ENCODE assay signal across 8 cellular contexts in genomic region chr18:57434177-57434535, GRCh38. TPM values are rescaled to one million over a fixed set of nuclear protein-coding genes. Genes with fewer than 3 reads are reported as not detected.
DNase-seq lines count a peak whose midpoint lies in the region; ATAC-seq and TF ChIP-seq lines count a peak whose summit lies in the region.

No MANE protein-coding gene starts in this region.

- H3K4me2 ChIP-seq in parathyroid adenoma (ENCODE audit: low read length), result peak overlapping the region; percentile 95

- TF ChIP-seq CTCF in parathyroid adenoma (IDR thresholded peaks at IDR 0.05), result no peak

- no peaks in the 10 kb centered on the region for H3K9me3 ChIP-seq in ectodermal cell (ENCODE audit: control insufficient read depth, low read length)
- H3K9me3 ChIP-seq in parathyroid adenoma (ENCODE audit: control insufficient read depth, low read length), result peaks cover 1% of the 10 kb centered on the region

- H2AFZ ChIP-seq in parathyroid adenoma, result no peak overlapping the region

- H3K4me3 ChIP-seq in ectodermal cell (ENCODE audit: insufficient read depth, low read depth, low read length) (peak overlapping the region; percentile 35), parathyroid adenoma (ENCODE audit: low read depth, low read length) (peak overlapping the region; percentile 61)

- H3K27ac ChIP-seq in ectodermal cell (ENCODE audit: insufficient read depth, low read depth, low read length, poor library complexity, severe bottlenecking), result no peak overlapping the region
- no peak overlapping the region for H3K27ac ChIP-seq in parathyroid adenoma

- no peak for ATAC-seq in HG03469 (IDR thresholded peaks at IDR 0.05; ENCODE audit: unreplicated experiment)

- H3K36me3 ChIP-seq in ectodermal cell (ENCODE audit: control insufficient read depth, insufficient read depth, low read length), result no peaks in the 10 kb centered on the region
- no peaks in the 10 kb centered on the region for H3K36me3 ChIP-seq in parathyroid adenoma (ENCODE audit: control insufficient read depth, insufficient read depth, low read length)

- no peak overlapping the region for H3K9ac ChIP-seq in parathyroid adenoma

- peaks cover 94% of the 10 kb centered on the region for H3K27me3 ChIP-seq in ectodermal cell (ENCODE audit: control insufficient read depth, insufficient read depth, low read length, poor library complexity, severe bottlenecking)
- H3K27me3 ChIP-seq in parathyroid adenoma (ENCODE audit: control insufficient read depth, insufficient read depth, low read length), result peaks cover 9% of the 10 kb centered on the region

- DNase-seq in DMS79 (lab: John Stamatoyannopoulos, UW) (peak; percentile 41), DMS79 treated with DMSO at 0.1 percent for 48 hours (lab: John Stamatoyannopoulos, UW) (no peak), NCI-H1105 treated with DMSO at 0.1 percent for 48 hours (lab: John Stamatoyannopoulos, UW) (peak; percentile 45), hippocampal formation (lab: John Stamatoyannopoulos, UW) (no peak), MV-4-11 (lab: John Stamatoyannopoulos, UW) (no peak)

- H3K4me1 ChIP-seq in ectodermal cell (ENCODE audit: control insufficient read depth, insufficient read depth, low read length) (peaks cover 68% of the 10 kb centered on the region), parathyroid adenoma (peaks cover 12% of the 10 kb centered on the region)

- H3K79me2 ChIP-seq in parathyroid adenoma, result no peaks in the 10 kb centered on the region

- WGBS in ectodermal cell, 2 experiments, result 1% methylated on average over 13 to 16 of the region's 17 CpGs

RNA-seq across cellular contexts. Expression of gene ONECUT2, which starts 1.0 kb away (rescaled TPM):
- 2.0 TPM for polyA plus RNA-seq in ectodermal cell (2013, experiment 1 of 4)
- polyA plus RNA-seq in ectodermal cell (2013, experiment 2 of 4), result 1.6 TPM
- polyA plus RNA-seq in ectodermal cell (2013, experiment 3 of 4), result 1.8 TPM
- polyA plus RNA-seq in ectodermal cell (2013, experiment 4 of 4), result 2.7 TPM

Comparison
In these comparisons a context has a peak if more than half of its experiments do, and no peak if none do; other contexts are left out.
1. DNase-seq: peak in DMS79 (single experiment) and NCI-H1105 treated with DMSO at 0.1 percent for 48 hours (single experiment); none in DMS79 treated with DMSO at 0.1 percent for 48 hours (single experiment), hippocampal formation (0 of 2) and MV-4-11 (single experiment).